Comparison of ENCODE assay signal across 8 cellular contexts in the genomic region with DNA sequence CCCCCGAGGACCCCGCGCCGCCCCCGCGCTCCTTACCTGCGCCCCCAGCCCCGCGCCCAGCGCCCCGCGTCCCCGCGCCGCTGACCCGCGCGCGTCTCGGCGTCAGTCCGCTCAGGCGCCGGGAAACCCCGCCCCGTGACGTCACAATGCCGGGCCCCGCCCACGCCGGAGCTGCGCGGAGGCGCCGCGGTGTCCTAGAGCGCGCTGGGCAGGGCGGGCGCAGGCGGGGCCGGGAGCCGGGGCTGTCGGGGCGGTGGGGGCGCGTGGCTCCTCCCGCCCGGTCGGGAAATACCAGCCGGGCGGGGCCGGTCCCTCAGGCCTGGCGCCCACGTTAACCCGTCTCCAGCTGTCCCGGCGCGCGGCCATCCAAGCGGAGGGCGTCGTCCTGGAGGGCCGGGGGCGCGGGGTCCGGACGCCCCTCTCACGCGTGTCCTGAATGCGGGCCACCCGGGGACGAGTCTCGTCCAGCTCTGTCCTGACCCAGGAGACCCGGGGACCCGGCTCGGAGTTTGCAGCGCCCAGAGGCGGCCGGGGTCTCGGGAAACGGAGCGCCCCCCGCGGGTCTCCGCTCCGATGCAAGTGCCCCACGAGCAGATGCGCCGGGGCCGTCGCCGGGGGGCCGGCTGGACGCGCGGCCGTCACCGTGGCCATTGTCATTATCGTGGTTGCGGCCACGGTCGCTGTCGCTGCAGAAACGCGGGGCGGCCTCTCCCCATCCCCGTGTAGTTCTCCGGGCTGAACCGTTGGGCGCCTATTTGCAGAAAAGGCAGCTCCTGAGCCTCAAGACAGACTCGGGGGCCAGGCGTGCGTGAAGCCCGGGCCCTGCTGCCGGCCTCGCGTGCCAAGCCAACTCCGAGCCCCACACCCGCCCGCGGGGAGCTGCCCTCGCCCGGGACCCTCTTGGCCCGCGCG. TPM values are rescaled to one million over a fixed set of nuclear protein-coding genes. Genes with fewer than 3 reads are reported as not detected.
A peak's percentile ranks its signal among the peaks of the same experiment; 100 is the strongest.
DNase-seq lines count a peak whose midpoint lies in the region; ATAC-seq and TF ChIP-seq lines count a peak whose summit lies in the region.

A gene (minus strand): TSS at position 109 of the 912 bp plus-strand sequence. CDS start 727 bp downstream, outside the sequence.

- H3K4me3 Mint-ChIP-seq in IgD-negative memory B cell = peak within 1 kb of the TSS; percentile 85 to 96 (median 90)

- peak within 1 kb of the TSS; percentile 94 for H2AFZ ChIP-seq in neuron (ENCODE audit: low read depth, low read length)

- no peaks in the 10 kb centered on the region for H3K27me3 ChIP-seq in foreskin keratinocyte
- no peaks in the 10 kb centered on the region for H3K27me3 ChIP-seq in neuron (ENCODE audit: insufficient read depth, low read length)
- no peaks in the 10 kb centered on the region for H3K27me3 ChIP-seq in subcutaneous abdominal adipose tissue (ENCODE audit: control insufficient read depth in 5 of 5, insufficient read depth in 4 of 5, low read length in 5 of 5)

- no peaks in the 10 kb centered on the region for H3K9me3 ChIP-seq in neuron (ENCODE audit: low read length)
- H3K9me3 ChIP-seq in subcutaneous abdominal adipose tissue (ENCODE audit: control insufficient read depth in 5 of 5, low read length in 5 of 5) = no peaks in the 10 kb centered on the region

- peak; percentile 9 for DNase-seq in DMS114 treated with DMSO at 0.1 percent for 48 hours (lab: John Stamatoyannopoulos, UW; ENCODE audit: unreplicated experiment)
- peak; percentile 17 for DNase-seq in SHP77 treated with DMSO at 0.1 percent for 48 hours (lab: John Stamatoyannopoulos, UW)
- DNase-seq in activated gamma-delta T cell (lab: John Stamatoyannopoulos, UW) = peak; percentile 91
- peak in 1 of 2 donors; percentile 39 for DNase-seq in foreskin keratinocyte

- TF ChIP-seq CTCF in foreskin keratinocyte (conservative IDR thresholded peaks at IDR 0.05) = no peak

- peak within 1 kb of the TSS; percentile 48 to 81 (median 62) for H3K9ac ChIP-seq in subcutaneous abdominal adipose tissue (ENCODE audit: low read length in 5 of 5)

- peak within 1 kb of the TSS; percentile 87 to 96 (median 95) for H3K27ac Mint-ChIP-seq in IgD-negative memory B cell

- H3K36me3 Mint-ChIP-seq in IgD-negative memory B cell = peaks cover 2% of the 10 kb centered on the region

- H3K27me3 Mint-ChIP-seq in IgD-negative memory B cell = peaks cover 2% of the 10 kb centered on the region

- peak within 1 kb of the TSS; percentile 23 for H3K27ac ChIP-seq in foreskin keratinocyte
- H3K27ac ChIP-seq in subcutaneous abdominal adipose tissue (ENCODE audit: low read depth, low read length) = peak within 1 kb of the TSS; percentile 75

- ATAC-seq in GM21447 (IDR thresholded peaks at IDR 0.05; ENCODE audit: unreplicated experiment) (peak; percentile 57), foreskin keratinocyte (peak; percentile 82)

- H3K4me3 ChIP-seq in neuron (ENCODE audit: low read length) (peak within 1 kb of the TSS; percentile 56), subcutaneous abdominal adipose tissue (ENCODE audit: low read depth in 1 of 5, low read length in 5 of 5) (peak within 1 kb of the TSS; percentile 68 to 89 (median 77))

- no peaks in the 10 kb centered on the region for H3K9me3 Mint-ChIP-seq in IgD-negative memory B cell

- peaks cover 15 to 28% (median 20%) of the 10 kb centered on the region in 3 donors for H3K4me1 Mint-ChIP-seq in IgD-negative memory B cell

- H3K36me3 ChIP-seq in neuron (ENCODE audit: insufficient read depth, low read length) (peaks cover 17% of the 10 kb centered on the region), subcutaneous abdominal adipose tissue (ENCODE audit: control insufficient read depth in 5 of 5, insufficient read depth in 5 of 5, low read length in 5 of 5) (peaks cover 0 to 10% (median 4%) of the 10 kb centered on the region in 5 donors)

- H3K4me1 ChIP-seq in foreskin keratinocyte = no peaks in the 10 kb centered on the region
- H3K4me1 ChIP-seq in neuron (ENCODE audit: insufficient read depth, low read length) = peaks cover 15% of the 10 kb centered on the region
- H3K4me1 ChIP-seq in subcutaneous abdominal adipose tissue (ENCODE audit: control insufficient read depth in 5 of 5, insufficient read depth in 5 of 5, low read length in 5 of 5) = peaks cover 10 to 46% (median 41%) of the 10 kb centered on the region in 5 donors

RNA-seq across cellular contexts. Expression of the gene that starts here (rescaled TPM):
- polyA plus RNA-seq in IgD-negative memory B cell (30.3 TPM), foreskin keratinocyte (35.1 and 36.7 TPM in 2 replicates)
- 32.7 and 33.7 TPM in 2 replicates for total RNA-seq in foreskin keratinocyte
